ENCODE assay signal across 9 cellular contexts in the genomic region with DNA sequence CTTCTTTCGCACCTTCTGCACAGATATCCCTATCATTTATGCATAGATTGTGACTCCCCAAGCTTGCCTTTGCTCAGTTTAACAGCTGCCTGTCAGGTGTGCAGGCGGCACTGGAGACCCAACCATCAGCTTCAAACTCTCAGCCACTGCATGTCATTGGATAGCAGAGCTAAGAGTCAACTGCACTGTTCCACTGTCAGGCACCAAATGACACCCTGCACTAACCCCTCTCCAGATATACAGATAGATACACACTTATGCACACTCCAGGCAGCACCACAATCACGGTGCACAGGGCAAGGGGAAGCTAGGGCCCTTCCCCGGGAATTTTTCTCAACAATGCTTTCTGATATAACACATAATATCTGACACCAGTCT.
DNase-seq lines count a peak whose midpoint lies in the region; ATAC-seq, FAIRE-seq and TF ChIP-seq lines count a peak whose summit lies in the region.
"Had no signal": no experiment of that assay in that cellular context is flagged by ENCODE, and none has a peak within 500 bp of the region (broad histone marks: within the 10 kb centered on the region; RNA-seq: fewer than 3 reads in every experiment).

No MANE protein-coding gene starts in this region.

- H3K9me3 ChIP-seq in MG63 (no peaks in the 10 kb centered on the region), keratinocyte (ENCODE audit: control insufficient read depth, low read depth, low read length) (no peaks in the 10 kb centered on the region), thoracic aorta (no peaks in the 10 kb centered on the region)

- DNase-seq in MG63: no peak
- DNase-seq in amniotic epithelial cell (ENCODE audit: low read depth): peak; percentile 46
- no peak for DNase-seq in keratinocyte (ENCODE audit: low read depth, low spot score)
- no peak for DNase-seq in thoracic aorta (ENCODE audit: low spot score)
- DNase-seq in T-helper 2 cell treated with Interferon-gamma antibody and Interleukin-4, amounts not matched to agents 5 μg/mL and 100 μg/mL, for 36 hours (ENCODE audit: low spot score): no peak
- DNase-seq in DMS79 (lab: John Stamatoyannopoulos, UW): no peak

- H3K36me3 ChIP-seq in MG63: no peaks in the 10 kb centered on the region
- no peaks in the 10 kb centered on the region for H3K36me3 ChIP-seq in keratinocyte (ENCODE audit: control insufficient read depth in 2 of 2, extremely low read depth in 1 of 2, insufficient read depth in 2 of 2, low read length in 2 of 2)
- H3K36me3 ChIP-seq in thoracic aorta: no peaks in the 10 kb centered on the region
- H3K36me3 ChIP-seq: cardiac muscle cell had no signal

- peak overlapping the region; percentile 88 for H3K4me2 ChIP-seq in keratinocyte (ENCODE audit: control insufficient read depth, extremely low read depth, insufficient read depth, low read depth, low read length)

- H3K4me3 ChIP-seq in MG63: peak overlapping the region; percentile 57
- no peak overlapping the region for H3K4me3 ChIP-seq in keratinocyte (ENCODE audit: control insufficient read depth in 2 of 3, extremely low read depth in 1 of 3, insufficient read depth in 2 of 3, low read depth in 1 of 3, low read length in 3 of 3)
- peak overlapping the region; percentile 89 for H3K4me3 ChIP-seq in thoracic aorta
- H3K4me3 ChIP-seq: cardiac muscle cell had no signal

- no peaks in the 10 kb centered on the region for H3K27me3 ChIP-seq in MG63
- no peaks in the 10 kb centered on the region for H3K27me3 ChIP-seq in keratinocyte (ENCODE audit: control insufficient read depth, extremely low read depth, insufficient read depth, low read length)
- no peaks in the 10 kb centered on the region for H3K27me3 ChIP-seq in thoracic aorta (replicated peaks; ENCODE audit: insufficient read depth)

- H3K27ac ChIP-seq in keratinocyte (ENCODE audit: control insufficient read depth, insufficient read depth, low read length) (no peak overlapping the region), thoracic aorta (peak overlapping the region; percentile 89 to 93)
- H3K27ac ChIP-seq: cardiac muscle cell had no signal

- no peak for TF ChIP-seq CTCF in keratinocyte (optimal IDR thresholded peaks at IDR 0.05 in 1 of 3, IDR thresholded peaks at IDR 0.05 in 1 of 3, conservative IDR thresholded peaks at IDR 0.05 in 1 of 3; ENCODE audit: extremely low read depth in 1 of 3, insufficient read depth in 2 of 3, low read length in 3 of 3)
- TF ChIP-seq CTCF in thoracic aorta (IDR thresholded peaks at IDR 0.05): no peak

- H3K9me3 Mint-ChIP-seq in T-helper 2 cell treated with Interferon-gamma antibody and Interleukin-4, amounts not matched to agents 5 μg/mL and 100 μg/mL, for 36 hours: no peaks in the 10 kb centered on the region

- H3K27ac Mint-ChIP-seq in T-helper 2 cell treated with Interferon-gamma antibody and Interleukin-4, amounts not matched to agents 5 μg/mL and 100 μg/mL, for 36 hours: no peak overlapping the region

- dilution Hi-C loops in keratinocyte (cut with MboI; ENCODE audit: extremely low pct_ligation_motif_present, low sequenced_read_pairs): no loop called here

- H3K9me1 ChIP-seq in keratinocyte (ENCODE audit: control insufficient read depth, extremely low read depth, insufficient read depth, low read length): no peaks in the 10 kb centered on the region

- H4K20me1 ChIP-seq in keratinocyte (ENCODE audit: control insufficient read depth, extremely low read depth, insufficient read depth, low read length): no peaks in the 10 kb centered on the region

- no peaks in the 10 kb centered on the region for H3K4me1 Mint-ChIP-seq in T-helper 2 cell treated with Interferon-gamma antibody and Interleukin-4, amounts not matched to agents 5 μg/mL and 100 μg/mL, for 36 hours (ENCODE audit: low read depth)

- no peaks in the 10 kb centered on the region for H3K79me2 ChIP-seq in keratinocyte (ENCODE audit: control insufficient read depth, insufficient read depth, low read length)

- H3K9ac ChIP-seq in keratinocyte (ENCODE audit: control insufficient read depth, extremely low read depth, insufficient read depth, low read length): no peak overlapping the region

- no peaks in the 10 kb centered on the region for H3K36me3 Mint-ChIP-seq in T-helper 2 cell treated with Interferon-gamma antibody and Interleukin-4, amounts not matched to agents 5 μg/mL and 100 μg/mL, for 36 hours (ENCODE audit: low read depth)

- H3K4me3 Mint-ChIP-seq in T-helper 2 cell treated with Interferon-gamma antibody and Interleukin-4, amounts not matched to agents 5 μg/mL and 100 μg/mL, for 36 hours: no peak overlapping the region

- peak; percentile 53 for FAIRE-seq in keratinocyte (lab: Jason Lieb, UNC)
- FAIRE-seq: islet of Langerhans had no signal

- no peak for ATAC-seq in thoracic aorta (ENCODE audit: insufficient number of reproducible peaks, low FRiP score, low read depth)
- ATAC-seq in GM18511 (IDR thresholded peaks at IDR 0.05; ENCODE audit: unreplicated experiment): no peak

- peak overlapping the region; percentile 84 for H2AFZ ChIP-seq in keratinocyte (ENCODE audit: control insufficient read depth, low read length)

- H3K4me1 ChIP-seq in keratinocyte (ENCODE audit: control insufficient read depth, extremely low read depth, insufficient read depth, low read length) (peaks cover 8% of the 10 kb centered on the region), thoracic aorta (ENCODE audit: control insufficient read depth in 1 of 2, low read depth in 2 of 2) (peaks cover 5 to 20% of the 10 kb centered on the region in 2 donors)

- H3K27me3 Mint-ChIP-seq in T-helper 2 cell treated with Interferon-gamma antibody and Interleukin-4, amounts not matched to agents 5 μg/mL and 100 μg/mL, for 36 hours (ENCODE audit: low read depth): peaks cover 24% of the 10 kb centered on the region

Comparison
In these comparisons a context has a peak if more than half of its experiments do, and no peak if none do; other contexts are left out.
1. H3K4me3 ChIP-seq: peak in MG63 (single experiment) and thoracic aorta (single experiment); none in keratinocyte (0 of 3).